ENCODE assay signal across 13 cellular contexts in the genomic region with DNA sequence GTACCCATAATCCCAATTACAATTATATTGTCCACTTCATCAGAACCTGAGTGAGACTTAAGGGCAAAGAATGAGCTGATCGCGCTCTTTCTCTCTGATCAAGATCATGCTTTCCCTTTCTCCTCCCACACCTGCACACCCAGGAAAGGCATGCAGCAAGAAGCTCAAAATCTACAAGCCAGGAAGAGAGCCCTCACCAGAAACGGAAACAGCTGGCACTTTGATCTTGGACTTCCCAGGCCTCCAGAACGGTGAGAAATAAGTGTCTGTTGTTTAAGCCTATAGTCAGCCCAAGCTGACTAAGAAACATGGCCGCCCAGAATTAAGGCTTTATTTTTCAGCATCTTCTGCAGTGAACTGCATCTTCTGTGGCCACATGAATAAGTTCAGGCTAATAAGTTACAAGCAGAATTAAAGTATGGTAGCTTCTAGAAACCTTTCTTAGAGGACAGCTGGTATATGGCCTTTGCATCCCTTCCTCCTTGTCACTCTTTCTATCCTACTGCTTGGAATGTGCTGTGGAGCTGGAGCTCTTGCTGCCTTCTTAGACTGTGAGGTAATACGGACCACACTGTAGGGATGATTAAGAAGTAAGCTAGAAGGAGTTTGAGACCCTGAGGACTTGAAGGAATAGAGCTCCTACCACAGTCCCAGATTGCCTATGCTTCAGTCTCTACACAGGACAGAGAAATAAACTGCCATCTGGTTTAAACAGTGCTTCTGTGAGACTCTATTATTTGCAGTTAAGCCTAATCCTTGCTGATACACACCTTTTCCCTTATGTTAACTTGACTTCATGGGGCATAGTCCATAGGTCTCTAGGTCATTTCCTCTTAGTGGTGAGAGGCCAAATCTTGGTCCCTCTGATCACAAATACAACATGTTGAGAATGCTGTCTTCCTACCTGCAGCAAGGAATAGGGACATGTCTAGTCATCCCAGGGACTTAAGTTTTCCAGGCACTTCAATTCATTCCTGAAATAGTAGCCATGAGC. TPM values are rescaled to one million over a fixed set of nuclear protein-coding genes. Genes with fewer than 3 reads are reported as not detected.
A peak's percentile ranks its signal among the peaks of the same experiment; 100 is the strongest.
DNase-seq lines count a peak whose midpoint lies in the region; ATAC-seq and TF ChIP-seq lines count a peak whose summit lies in the region.
"Had no signal": no experiment of that assay in that cellular context is flagged by ENCODE, and none has a peak within 500 bp of the region (broad histone marks: within the 10 kb centered on the region; RNA-seq: fewer than 3 reads in every experiment).

No MANE protein-coding gene starts in this region.

- no peak overlapping the region for H3K27ac ChIP-seq in mammary epithelial cell (ENCODE audit: insufficient read depth, low read depth, low read length)
- H3K27ac ChIP-seq in subcutaneous abdominal adipose tissue (ENCODE audit: low read depth, low read length) = peak overlapping the region; percentile 9
- H3K27ac ChIP-seq in mesendoderm (ENCODE audit: low read depth, low read length) = no peak overlapping the region
- peak overlapping the region in 1 of 4 donors; percentile 43 for H3K27ac ChIP-seq in upper lobe of left lung

- H3K27me3 ChIP-seq in mammary epithelial cell (ENCODE audit: insufficient read depth, low read length) (no peaks in the 10 kb centered on the region), subcutaneous abdominal adipose tissue (ENCODE audit: control insufficient read depth in 5 of 5, insufficient read depth in 4 of 5, low read length in 5 of 5) (no peaks in the 10 kb centered on the region), mesendoderm (ENCODE audit: insufficient read depth, low read length, poor library complexity) (peaks cover 4% of the 10 kb centered on the region), upper lobe of left lung (no peaks in the 10 kb centered on the region)

- DNase-seq in mammary epithelial cell (peak; percentile 27), MCF 10A (ENCODE audit: unreplicated experiment) (no peak), endothelial cell (ENCODE audit: low spot score) (no peak), mesendoderm (no peak), UCSD-AML1 (lab: John Stamatoyannopoulos, UW; ENCODE audit: unreplicated experiment) (no peak), upper lobe of left lung (no peak)
- DNase-seq in activated CD4-positive, alpha-beta memory T cell treated with anti-CD3 and anti-CD28 coated beads for 36 hours = peak; percentile 72
- DNase-seq: anterior cingulate cortex, naive B cell had no signal

- H3K9ac ChIP-seq in mammary epithelial cell (ENCODE audit: insufficient read depth, low read length) = no peak overlapping the region
- no peak overlapping the region for H3K9ac ChIP-seq in subcutaneous abdominal adipose tissue (ENCODE audit: low read length in 5 of 5)
- no peak overlapping the region for H3K9ac ChIP-seq in mesendoderm (ENCODE audit: low read length)

- no peaks in the 10 kb centered on the region for H3K9me3 ChIP-seq in mammary epithelial cell (replicated peaks; ENCODE audit: insufficient read depth, low read length)
- H3K9me3 ChIP-seq in subcutaneous abdominal adipose tissue (ENCODE audit: control insufficient read depth in 5 of 5, low read length in 5 of 5) = no peaks in the 10 kb centered on the region
- no peaks in the 10 kb centered on the region for H3K9me3 ChIP-seq in upper lobe of left lung

- H3K27me3 Mint-ChIP-seq in MCF 10A (ENCODE audit: insufficient read depth, unreplicated experiment) (no peaks in the 10 kb centered on the region), endothelial cell (ENCODE audit: unreplicated experiment) (peaks cover 8% of the 10 kb centered on the region)
- no peaks in the 10 kb centered on the region for H3K27me3 Mint-ChIP-seq in activated CD4-positive, alpha-beta memory T cell treated with anti-CD3 and anti-CD28 coated beads for 36 hours

- H3K18ac ChIP-seq in mesendoderm (ENCODE audit: low read length) = no peak overlapping the region

- in situ Hi-C loops in mammary epithelial cell (cut with MboI; ENCODE audit: low sequenced_read_pairs in 2 of 2) = no loop called here

- no peak for ATAC-seq in upper lobe of left lung (ENCODE audit: low FRiP score in 2 of 2)

- H3K9me3 Mint-ChIP-seq in MCF 10A (ENCODE audit: unreplicated experiment) (peaks cover 8% of the 10 kb centered on the region), endothelial cell (ENCODE audit: unreplicated experiment) (no peaks in the 10 kb centered on the region)
- peaks cover 7% of the 10 kb centered on the region for H3K9me3 Mint-ChIP-seq in activated CD4-positive, alpha-beta memory T cell treated with anti-CD3 and anti-CD28 coated beads for 36 hours

- H3K36me3 ChIP-seq in mammary epithelial cell (ENCODE audit: insufficient read depth, low read length) (no peaks in the 10 kb centered on the region), subcutaneous abdominal adipose tissue (ENCODE audit: control insufficient read depth in 5 of 5, insufficient read depth in 5 of 5, low read length in 5 of 5) (no peaks in the 10 kb centered on the region), mesendoderm (ENCODE audit: control insufficient read depth, insufficient read depth, low read length) (no peaks in the 10 kb centered on the region), upper lobe of left lung (no peaks in the 10 kb centered on the region)

- H3K23ac ChIP-seq in mesendoderm (ENCODE audit: low read length) = no peak overlapping the region

- no peak for TF ChIP-seq EP300 in upper lobe of left lung (IDR thresholded peaks at IDR 0.05)

- H3K4me1 ChIP-seq in mammary epithelial cell (ENCODE audit: insufficient read depth, low read length) (peaks cover 9% of the 10 kb centered on the region), subcutaneous abdominal adipose tissue (ENCODE audit: control insufficient read depth in 5 of 5, insufficient read depth in 5 of 5, low read length in 5 of 5) (peaks cover 2 to 35% (median 13%) of the 10 kb centered on the region in 5 donors), mesendoderm (ENCODE audit: control insufficient read depth, low read depth, low read length) (peaks cover 2% of the 10 kb centered on the region), upper lobe of left lung (peaks cover 7 to 10% (median 8%) of the 10 kb centered on the region in 4 donors)

- CTCF ChIA-PET in mammary epithelial cell (lab: Charles Lee; ENCODE audit: low non-redundant PET) (no interaction called here), MCF 10A (lab: Yijun Ruan, JAX) (interaction anchor here (0.6 to 2.3 kb wide), 8 partner anchors 9 to 213 kb away, joined by 3 to 9 read pairs (median 3); no protein-coding TSS in a partner anchor)
- CTCF ChIA-PET in activated CD4-positive, alpha-beta memory T cell treated with anti-CD3 and anti-CD28 coated beads for 36 hours (lab: Charles Lee) = interaction anchor here (0.6 to 3.7 kb wide), 11 partner anchors 14 to 330 kb away, joined by 3 to 30 read pairs (median 4); no protein-coding TSS in a partner anchor

- no peak overlapping the region for H4K8ac ChIP-seq in mesendoderm (ENCODE audit: low read depth, low read length)

- intact Hi-C loops in mammary epithelial cell (cut with micrococcal nuclease) = no loop called here
- intact Hi-C loops in MCF 10A (cut with micrococcal nuclease) = no loop called here
- intact Hi-C loops in activated CD4-positive, alpha-beta memory T cell treated with anti-CD3 and anti-CD28 coated beads for 36 hours (cut with micrococcal nuclease) = no loop called here

- H3K79me1 ChIP-seq in mesendoderm (ENCODE audit: low read length) = no peaks in the 10 kb centered on the region

- POLR2A ChIA-PET in MCF 10A (lab: Yijun Ruan, JAX) = interaction anchor here (2.1 kb wide), 1 partner anchor 34 kb away, joined by 9 read pairs; a partner anchor contains a TSS
- POLR2A ChIA-PET in activated CD4-positive, alpha-beta memory T cell treated with anti-CD3 and anti-CD28 coated beads for 36 hours (lab: Charles Lee) = interaction anchor here (1.7 kb wide), 1 partner anchor 16 kb away, joined by 11 read pairs; no protein-coding TSS in a partner anchor

- dilution Hi-C loops in mammary epithelial cell (cut with HindIII; ENCODE audit: low sequenced_read_pairs) = no loop called here

- H4K5ac ChIP-seq in mesendoderm (ENCODE audit: low read length) = no peak overlapping the region

- H3K4me3 Mint-ChIP-seq in MCF 10A (ENCODE audit: unreplicated experiment) (no peak overlapping the region), endothelial cell (ENCODE audit: unreplicated experiment) (no peak overlapping the region)
- no peak overlapping the region for H3K4me3 Mint-ChIP-seq in activated CD4-positive, alpha-beta memory T cell treated with anti-CD3 and anti-CD28 coated beads for 36 hours
- H3K4me3 Mint-ChIP-seq: naive B cell had no signal

- H3K4me1 Mint-ChIP-seq in MCF 10A (ENCODE audit: insufficient read depth, unreplicated experiment) = peaks cover 19% of the 10 kb centered on the region
- H3K4me1 Mint-ChIP-seq in activated CD4-positive, alpha-beta memory T cell treated with anti-CD3 and anti-CD28 coated beads for 36 hours (ENCODE audit: low read depth) = peaks cover 73% of the 10 kb centered on the region
- peaks cover 38% of the 10 kb centered on the region for H3K4me1 Mint-ChIP-seq in endothelial cell (ENCODE audit: unreplicated experiment)

- no peak overlapping the region for H3K4ac ChIP-seq in mesendoderm (ENCODE audit: low read depth, low read length)

- peaks cover 5% of the 10 kb centered on the region for H3K36me3 Mint-ChIP-seq in MCF 10A (ENCODE audit: insufficient read depth, unreplicated experiment)
- no peaks in the 10 kb centered on the region for H3K36me3 Mint-ChIP-seq in activated CD4-positive, alpha-beta memory T cell treated with anti-CD3 and anti-CD28 coated beads for 36 hours
- H3K36me3 Mint-ChIP-seq in endothelial cell (ENCODE audit: low read depth, unreplicated experiment) = peaks cover 8% of the 10 kb centered on the region
- H3K36me3 Mint-ChIP-seq: naive B cell had no signal

- no peak for TF ChIP-seq POLR2A in upper lobe of left lung (IDR thresholded peaks at IDR 0.05)

- peak overlapping the region; percentile 85 for H2AFZ ChIP-seq in mammary epithelial cell (ENCODE audit: low read depth, low read length)

- BruUV-seq in mammary epithelial cell (replicated peaks; lab: Mats Ljungman, UMichigan) (no TSS peak), MCF 10A (replicated peaks; lab: Mats Ljungman, UMichigan) (no TSS peak)

- H2BK120ac ChIP-seq in mesendoderm (ENCODE audit: low read depth, low read length) = no peak overlapping the region

- 42% methylated on average over 5 of the region's 6 CpGs for WGBS in mammary epithelial cell (ENCODE audit: low coverage, missing lambda C conversion rate)
- no CpG with 5 or more reads among the region's 6 CpGs for WGBS in mesendoderm (ENCODE audit: extremely low coverage, insufficient coverage, low lambda C conversion rate)
- whole genome bisulfite sequencing in upper lobe of left lung, 2 donors = 53 to 69% methylated on average over 6 of the region's 6 CpGs

- H3K4me2 ChIP-seq in mammary epithelial cell (ENCODE audit: insufficient read depth, low read depth, low read length) (peak overlapping the region; percentile 34), mesendoderm (ENCODE audit: low read length) (no peak overlapping the region)

- H4K20me1 ChIP-seq in mammary epithelial cell (ENCODE audit: insufficient read depth, low read length) = no peaks in the 10 kb centered on the region

- H3K79me2 ChIP-seq in mammary epithelial cell (ENCODE audit: insufficient read depth, low read length) = no peaks in the 10 kb centered on the region
- no peaks in the 10 kb centered on the region for H3K79me2 ChIP-seq in mesendoderm (ENCODE audit: control insufficient read depth, insufficient read depth, low read length)

- TF ChIP-seq CTCF in mammary epithelial cell (conservative IDR thresholded peaks at IDR 0.05 in 1 of 2, IDR thresholded peaks at IDR 0.05 in 1 of 2; ENCODE audit: extremely low read depth in 1 of 2, insufficient read depth in 1 of 2, low read depth in 1 of 2, low read length in 2 of 2) (no peak), MCF 10A (IDR thresholded peaks at IDR 0.05; ENCODE audit: unreplicated experiment) (no peak), endothelial cell (IDR thresholded peaks at IDR 0.05; ENCODE audit: unreplicated experiment) (no peak), upper lobe of left lung (IDR thresholded peaks at IDR 0.05) (no peak)

- H2BK5ac ChIP-seq in mesendoderm (ENCODE audit: low read length) = no peak overlapping the region

- no peak overlapping the region for H2AK5ac ChIP-seq in mesendoderm (ENCODE audit: low read length)

- H3K27ac Mint-ChIP-seq in MCF 10A (ENCODE audit: low read depth, unreplicated experiment) (no peak overlapping the region), endothelial cell (ENCODE audit: unreplicated experiment) (peak overlapping the region; percentile 44)
- H3K27ac Mint-ChIP-seq in activated CD4-positive, alpha-beta memory T cell treated with anti-CD3 and anti-CD28 coated beads for 36 hours = peak overlapping the region; percentile 66
- H3K27ac Mint-ChIP-seq: naive B cell had no signal

- no peak overlapping the region for H3K56ac ChIP-seq in mesendoderm (ENCODE audit: low read length)

- H3K4me3 ChIP-seq in mammary epithelial cell (replicated peaks in 1 of 3; ENCODE audit: insufficient read depth in 1 of 3, low read depth in 2 of 3, low read length in 3 of 3) = no peak overlapping the region
- H3K4me3 ChIP-seq in subcutaneous abdominal adipose tissue (ENCODE audit: low read depth in 1 of 5, low read length in 5 of 5) = no peak overlapping the region
- H3K4me3 ChIP-seq in mesendoderm (ENCODE audit: low read length) = no peak overlapping the region
- H3K4me3 ChIP-seq in upper lobe of left lung = no peak overlapping the region
- H3K4me3 ChIP-seq: skin epidermis had no signal

- no peak overlapping the region for H2BK15ac ChIP-seq in mesendoderm (replicated peaks; ENCODE audit: low read depth)

RNA-seq across cellular contexts. Expression of a gene that starts 17.2 kb away (rescaled TPM):
- total RNA-seq in mammary epithelial cell (under 1 TPM; 0.28 to 0.33 TPM), MCF 10A (2022) (not detected in 2 replicates), endothelial cell (ENCODE audit: unreplicated experiment) (not detected), upper lobe of left lung (not detected)
- not detected for polyA plus RNA-seq in mammary epithelial cell
- not detected for polyA minus RNA-seq in mammary epithelial cell
- not detected for total RNA-seq in activated CD4-positive, alpha-beta memory T cell treated with anti-CD3 and anti-CD28 coated beads for 36 hours
- polyA plus RNA-seq in mesendoderm (2013, experiment 1 of 2) = not detected
- polyA plus RNA-seq in mesendoderm (2013, experiment 2 of 2) = not detected
- total RNA-seq: endothelial cell of umbilical vein, G401 had no signal
- polyA plus RNA-seq: endothelial cell of umbilical vein had no signal

RNA-seq across cellular contexts. Expression of a gene that starts 31.5 kb away (rescaled TPM):
- total RNA-seq in mammary epithelial cell (under 1 TPM in 1 of 2 donors, not detected in 1; 0.33 TPM), MCF 10A (2022) (0.27 and 0.72 TPM in 2 replicates), endothelial cell (ENCODE audit: unreplicated experiment) (32.0 TPM), upper lobe of left lung (10 to 100 TPM in 3 of 6 donors, 1 to 10 TPM in 3; 3.3 to 19.9 (median 8.5) TPM)
- 0.27 TPM for polyA plus RNA-seq in mammary epithelial cell
- not detected for polyA minus RNA-seq in mammary epithelial cell
- not detected for total RNA-seq in activated CD4-positive, alpha-beta memory T cell treated with anti-CD3 and anti-CD28 coated beads for 36 hours
- 0.60 TPM for polyA plus RNA-seq in mesendoderm (2013, experiment 1 of 2)
- polyA plus RNA-seq in mesendoderm (2013, experiment 2 of 2) = 0.73 TPM

RNA-seq across cellular contexts. Expression of a gene that starts 34.8 kb away (rescaled TPM):
- total RNA-seq in mammary epithelial cell = 1 to 10 TPM; 1.6 to 4.7 TPM
- polyA plus RNA-seq in mammary epithelial cell = 3.2 TPM
- polyA minus RNA-seq in mammary epithelial cell = not detected
- 4.4 and 6.0 TPM in 2 replicates for total RNA-seq in MCF 10A (2022)
- not detected for total RNA-seq in activated CD4-positive, alpha-beta memory T cell treated with anti-CD3 and anti-CD28 coated beads for 36 hours
- 0.87 TPM for total RNA-seq in endothelial cell (ENCODE audit: unreplicated experiment)
- polyA plus RNA-seq in mesendoderm (2013, experiment 1 of 2) = not detected
- not detected for polyA plus RNA-seq in mesendoderm (2013, experiment 2 of 2)
- 10 to 100 TPM in 4 of 6 donors, 1 to 10 TPM in 2; 2.1 to 19.1 (median 10.6) TPM for total RNA-seq in upper lobe of left lung
- total RNA-seq: G401 had no signal

Comparison
In these comparisons a context has a peak if more than half of its experiments do, and no peak if none do; other contexts are left out.
1. DNase-seq: peak in mammary epithelial cell (single experiment) and activated CD4-positive, alpha-beta memory T cell treated with anti-CD3 and anti-CD28 coated beads for 36 hours (single experiment); none in MCF 10A (single experiment), endothelial cell (single experiment), mesendoderm (single experiment), UCSD-AML1 (single experiment) and upper lobe of left lung (0 of 2).